ENCODE assay signal across 8 cellular contexts in genomic region chr17:82593590-82594087, GRCh38. TPM values are rescaled to one million over a fixed set of nuclear protein-coding genes. Genes with fewer than 3 reads are reported as not detected.
DNase-seq lines count a peak whose midpoint lies in the region; ATAC-seq, FAIRE-seq and TF ChIP-seq lines count a peak whose summit lies in the region.

No MANE protein-coding gene starts in this region.

- no peaks in the 10 kb centered on the region for H3K27me3 Mint-ChIP-seq in stimulated activated naive CD8-positive, alpha-beta T cell treated with anti-CD3 and anti-CD28 coated beads, Interleukin-15, Interleukin-2, amounts not matched to agents 100 ng/mL and 50 ng/mL, for 24 hours

- peak overlapping the region; percentile 71 for H3K4me3 Mint-ChIP-seq in stimulated activated naive CD8-positive, alpha-beta T cell treated with anti-CD3 and anti-CD28 coated beads, Interleukin-15, Interleukin-2, amounts not matched to agents 100 ng/mL and 50 ng/mL, for 24 hours

- intact Hi-C loops in mucosa of descending colon (cut with DNase I, micrococcal nuclease), result loop anchor here in 1 of 2 donors (10.0 kb wide), 1 partner anchor 51 kb away; the partner anchor contains the start of gene WDR45B

- peak overlapping the region; percentile 63 for H3K27ac Mint-ChIP-seq in stimulated activated naive CD8-positive, alpha-beta T cell treated with anti-CD3 and anti-CD28 coated beads, Interleukin-15, Interleukin-2, amounts not matched to agents 100 ng/mL and 50 ng/mL, for 24 hours

- DNase-seq in stimulated activated naive CD8-positive, alpha-beta T cell treated with anti-CD3 and anti-CD28 coated beads, Interleukin-15, Interleukin-2, amounts not matched to agents 100 U/mL and 50 U/mL, for 24 hours, result no peak
- no peak for DNase-seq in bronchial epithelial cell (ENCODE audit: low read depth)
- peak; percentile 35 to 65 (median 63) for DNase-seq in mucosa of descending colon
- no peak for DNase-seq in GM19238 (ENCODE audit: insufficient read length, low spot score)
- no peak for DNase-seq in foreskin melanocyte
- no peak for DNase-seq in NCI-H2081 treated with DMSO at 0.1 percent for 48 hours (lab: John Stamatoyannopoulos, UW)

- H3K9me3 Mint-ChIP-seq in stimulated activated naive CD8-positive, alpha-beta T cell treated with anti-CD3 and anti-CD28 coated beads, Interleukin-15, Interleukin-2, amounts not matched to agents 100 ng/mL and 50 ng/mL, for 24 hours, result no peaks in the 10 kb centered on the region

- FAIRE-seq in bronchial epithelial cell (lab: Jason Lieb, UNC), result no peak

- ATAC-seq in stimulated activated naive CD8-positive, alpha-beta T cell treated with anti-CD3 and anti-CD28 coated beads, Interleukin-15, Interleukin-2, amounts not matched to agents 100 U/mL and 50 U/mL, for 24 hours, result no peak
- ATAC-seq in mucosa of descending colon (peak; percentile 1), GM18511 (IDR thresholded peaks at IDR 0.05; ENCODE audit: unreplicated experiment) (no peak)

- TF ChIP-seq CTCF in bronchial epithelial cell (IDR thresholded peaks at IDR 0.05; ENCODE audit: insufficient read depth, low read length, severe bottlenecking) (no peak), mucosa of descending colon (IDR thresholded peaks at IDR 0.05) (no peak)

- H3K27me3 ChIP-seq in bronchial epithelial cell (ENCODE audit: control insufficient read depth, insufficient read depth, low read length), result no peaks in the 10 kb centered on the region

- H3K36me3 ChIP-seq in bronchial epithelial cell (ENCODE audit: control insufficient read depth, insufficient read depth, low read length) (peaks cover 27% of the 10 kb centered on the region), mucosa of descending colon (ENCODE audit: low read depth) (no peaks in the 10 kb centered on the region)

- H3K36me3 Mint-ChIP-seq in stimulated activated naive CD8-positive, alpha-beta T cell treated with anti-CD3 and anti-CD28 coated beads, Interleukin-15, Interleukin-2, amounts not matched to agents 100 ng/mL and 50 ng/mL, for 24 hours (ENCODE audit: low read depth), result peaks cover 20% of the 10 kb centered on the region

- H3K4me1 ChIP-seq in mucosa of descending colon (ENCODE audit: low read depth), result peaks cover 53% of the 10 kb centered on the region

- H3K4me1 Mint-ChIP-seq in stimulated activated naive CD8-positive, alpha-beta T cell treated with anti-CD3 and anti-CD28 coated beads, Interleukin-15, Interleukin-2, amounts not matched to agents 100 ng/mL and 50 ng/mL, for 24 hours (ENCODE audit: low read depth), result peaks cover 52% of the 10 kb centered on the region

- no peaks in the 10 kb centered on the region for H3K9me3 ChIP-seq in mucosa of descending colon

- H3K4me3 ChIP-seq in bronchial epithelial cell (ENCODE audit: low read depth, low read length), result peak overlapping the region; percentile 43
- peak overlapping the region; percentile 25 for H3K4me3 ChIP-seq in mucosa of descending colon

RNA-seq across cellular contexts. Expression of gene WDR45B, which starts 54.6 kb away (rescaled TPM):
- total RNA-seq in bronchial epithelial cell, result 90.8 and 94.7 TPM in 2 replicates
- 10 to 100 TPM; 69.0 to 76.0 (median 74.4) TPM for total RNA-seq in mucosa of descending colon

Comparison
In these comparisons a context has a peak if more than half of its experiments do, and no peak if none do; other contexts are left out.
1. DNase-seq: peak in mucosa of descending colon (3 of 3); none in stimulated activated naive CD8-positive, alpha-beta T cell treated with anti-CD3 and anti-CD28 coated beads, Interleukin-15, Interleukin-2, amounts not matched to agents 100 U/mL and 50 U/mL, for 24 hours (single experiment), bronchial epithelial cell (single experiment), GM19238 (single experiment), foreskin melanocyte (single experiment) and NCI-H2081 treated with DMSO at 0.1 percent for 48 hours (single experiment).